Comparison of ENCODE assay signal across 8 cellular contexts in genomic region chr9:95511232-95511951, GRCh38. TPM values are rescaled to one million over a fixed set of nuclear protein-coding genes. Genes with fewer than 3 reads are reported as not detected.
DNase-seq lines count a peak whose midpoint lies in the region; ATAC-seq and TF ChIP-seq lines count a peak whose summit lies in the region.

No MANE protein-coding gene starts in this region.

- POLR2A ChIA-PET in T-cell (lab: Charles Lee), result interaction anchor here in 1 of 2 donors (0.6 kb wide), 1 partner anchor 218 kb away, joined by 3 read pairs; no protein-coding TSS in a partner anchor

- peak overlapping the region; percentile 87 for H3K4me3 ChIP-seq in MG63
- H3K4me3 ChIP-seq in cardiac fibroblast (replicated peaks in 1 of 2; ENCODE audit: low read depth in 2 of 2, low read length in 2 of 2), result peak overlapping the region; percentile 78 to 83

- H3K4me1 Mint-ChIP-seq in T-cell, result peaks cover 34 to 53% (median 46%) of the 10 kb centered on the region in 3 donors

- H3K4me3 Mint-ChIP-seq in T-cell, result peak overlapping the region; percentile 86 to 99 (median 86)

- no peaks in the 10 kb centered on the region for H3K9me3 ChIP-seq in MG63

- H3K27me3 Mint-ChIP-seq in T-cell, result peaks cover 8 to 15% of the 10 kb centered on the region in 2 donors

- no peaks in the 10 kb centered on the region for H3K36me3 Mint-ChIP-seq in T-cell

- CTCF ChIA-PET in T-cell (lab: Charles Lee), result no interaction called here

- peak overlapping the region; percentile 76 to 82 for H3K27ac Mint-ChIP-seq in T-cell

- H3K9me3 Mint-ChIP-seq in T-cell, result no peaks in the 10 kb centered on the region

- H3K36me3 ChIP-seq in MG63, result no peaks in the 10 kb centered on the region

- intact Hi-C loops in left colon (cut with DNase I, micrococcal nuclease), result no loop called here

- DNase-seq in ELF-1 (ENCODE audit: low read depth, low spot score), result peak; percentile 87
- peak; percentile 67 for DNase-seq in MG63
- DNase-seq in T-cell, result peak in 8 of 34 experiments; percentile 4 to 40 (median 19)
- peak; percentile 74 to 78 for DNase-seq in cardiac fibroblast (ENCODE audit: low read depth in 2 of 2)
- peak; percentile 76 to 77 for DNase-seq in left colon
- DNase-seq in stimulated activated CD8-positive, alpha-beta memory T cell treated with anti-CD3 and anti-CD28 coated beads, Interleukin-12 subunit alpha, Interleukin-12 subunit beta, amount 100 ng/mL, for 4 hours (ENCODE audit: low read depth), result peak; percentile 21
- DNase-seq in effector CD8-positive, alpha-beta T cell (lab: John Stamatoyannopoulos, UW), result no peak
- DNase-seq in iPS-NIHi7 (ENCODE audit: extremely low spot score), result no peak

- TF ChIP-seq CTCF in cardiac fibroblast (IDR thresholded peaks at IDR 0.05; ENCODE audit: low read depth, low read length), result no peak

- ATAC-seq in T-cell (replicated peaks in 1 of 4) (peak in 1 of 4 experiments; percentile 14), left colon (peak; percentile 15)

- H3K27me3 ChIP-seq in MG63, result no peaks in the 10 kb centered on the region

RNA-seq across cellular contexts. Expression of gene PTCH1, which starts 5.4 kb away (rescaled TPM):
- total RNA-seq in MG63 (2014; rRNA removed; shearing (Covaris generic); ENCODE audit: low replicate concordance), result 2.0 and 2.4 TPM in 2 replicates
- total RNA-seq in T-cell (10 to 100 TPM; 23.4 to 35.5 (median 29.2) TPM), left colon (10 to 100 TPM; 18.6 to 35.4 TPM)

Comparison
In these comparisons a context has a peak if more than half of its experiments do, and no peak if none do; other contexts are left out.
1. DNase-seq: peak in ELF-1 (single experiment), MG63 (single experiment), cardiac fibroblast (2 of 2), left colon (2 of 2) and stimulated activated CD8-positive, alpha-beta memory T cell treated with anti-CD3 and anti-CD28 coated beads, Interleukin-12 subunit alpha, Interleukin-12 subunit beta, amount 100 ng/mL, for 4 hours (single experiment); none in effector CD8-positive, alpha-beta T cell (single experiment) and iPS-NIHi7 (single experiment).